Comparison of ENCODE assay signal across 30 cellular contexts in the genomic region with DNA sequence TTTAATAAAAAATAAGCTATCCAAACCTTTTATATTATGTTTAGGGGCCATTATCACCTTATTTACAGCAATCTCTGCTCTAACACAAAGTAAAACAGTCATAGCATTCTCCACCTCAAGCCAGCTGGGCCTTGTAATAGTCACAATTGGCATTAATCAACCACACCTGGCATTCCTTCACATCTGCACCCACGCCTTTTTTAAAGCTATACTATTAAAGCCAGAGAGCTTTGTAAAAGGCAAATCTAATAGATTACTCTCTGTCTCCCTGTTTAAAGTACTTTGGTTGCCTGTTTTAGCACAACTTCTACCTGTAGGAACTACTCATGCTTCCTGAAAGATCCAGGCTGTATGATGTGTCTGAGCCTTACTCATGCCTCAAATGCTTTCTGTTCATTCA.
"Had no signal": no experiment of that assay in that cellular context is flagged by ENCODE, and none has a peak within 500 bp of the region (broad histone marks: within the 10 kb centered on the region; RNA-seq: fewer than 3 reads in every experiment).

No MANE protein-coding gene starts in this region.

- H3K4me3 ChIP-seq: adrenal gland, body of pancreas, breast epithelium, MG63, SJCRH30, SK-N-MC had no signal

- H3K9me3 Mint-ChIP-seq: activated CD4-positive, alpha-beta T cell treated with anti-CD3 and anti-CD28 coated beads, Interleukin-2, amount 10 ng/mL, durations not matched to agents 24 days and 14 days; activated CD8-positive, alpha-beta T cell treated with anti-CD3 and anti-CD28 coated beads for 36 hours; activated T-cell treated with anti-CD3 and anti-CD28 coated beads, Interleukin-2, amount 50 U/mL, for 24 hours; activated T-helper 2 cell treated with anti-CD3 and anti-CD28 coated beads, Interferon-gamma antibody, Interleukin-2, Interleukin-4, amounts not matched to agents 10 μg/mL and 5 μg/mL and 100 μg/mL, durations not matched to agents 14 hours and 24 hours and 36 hours; T-helper 2 cell treated with Interferon-gamma antibody and Interleukin-4, amounts not matched to agents 5 μg/mL and 100 μg/mL, for 36 hours had no signal

- FAIRE-seq: astrocyte, TTC549 had no signal

- H3K27ac Mint-ChIP-seq: activated CD4-positive, alpha-beta T cell treated with anti-CD3 and anti-CD28 coated beads, Interleukin-2, amount 10 ng/mL, durations not matched to agents 24 days and 14 days; activated CD8-positive, alpha-beta T cell treated with anti-CD3 and anti-CD28 coated beads for 36 hours; activated naive CD4-positive, alpha-beta T cell treated with anti-CD3 and anti-CD28 coated beads for 36 hours; activated naive CD4-positive, alpha-beta T cell treated with anti-CD3 and anti-CD28 coated beads, Interleukin-2, amount 50 U/mL, for 72 hours; activated T-cell treated with anti-CD3 and anti-CD28 coated beads, Interleukin-2, amount 50 U/mL, for 24 hours; activated T-helper 2 cell treated with anti-CD3 and anti-CD28 coated beads, Interferon-gamma antibody, Interleukin-2, Interleukin-4, amounts not matched to agents 10 μg/mL and 5 μg/mL and 100 μg/mL, durations not matched to agents 14 hours and 24 hours and 36 hours; T-helper 2 cell treated with Interferon-gamma antibody and Interleukin-4, amounts not matched to agents 5 μg/mL and 100 μg/mL, for 36 hours had no signal

- H3K4me3 Mint-ChIP-seq: activated CD4-positive, alpha-beta T cell treated with anti-CD3 and anti-CD28 coated beads, Interleukin-2, amount 10 ng/mL, durations not matched to agents 24 days and 14 days; activated CD8-positive, alpha-beta T cell treated with anti-CD3 and anti-CD28 coated beads for 36 hours; activated naive CD4-positive, alpha-beta T cell treated with anti-CD3 and anti-CD28 coated beads for 36 hours; activated T-cell treated with anti-CD3 and anti-CD28 coated beads, Interleukin-2, amount 50 U/mL, for 24 hours; T-helper 2 cell treated with Interferon-gamma antibody and Interleukin-4, amounts not matched to agents 5 μg/mL and 100 μg/mL, for 36 hours had no signal

- H3K36me3 ChIP-seq: adrenal gland, breast epithelium, MG63, SJCRH30 had no signal

- H3K9me3 ChIP-seq: adrenal gland, body of pancreas, breast epithelium, MG63, SJCRH30 had no signal

- H3K27ac ChIP-seq: adrenal gland, body of pancreas, breast epithelium, SJCRH30, SK-N-MC had no signal

- DNase-seq: activated CD4-positive, alpha-beta T cell treated with anti-CD3 and anti-CD28 coated beads, Interleukin-2, amount 10 ng/mL, durations not matched to agents 24 days and 14 days; activated CD4-positive, alpha-beta T cell treated with anti-CD3 and anti-CD28 coated beads, Interleukin-2, amount 50 U/mL, for 4 hours; activated CD8-positive, alpha-beta T cell treated with anti-CD3 and anti-CD28 coated beads for 36 hours; activated gamma-delta T cell treated with Interleukin-2 at 50 U/mL for 16 hours; activated naive CD4-positive, alpha-beta T cell treated with anti-CD3 and anti-CD28 coated beads for 36 hours; activated T-cell treated with anti-CD3 and anti-CD28 coated beads, Interleukin-2, amount 50 U/mL, for 24 hours; adrenal gland; body of pancreas; central memory CD4-positive, alpha-beta T cell; Karpas-422; KBM-7; MG63; NCI-H1048; NCI-H1105 treated with DMSO at 0.1 percent for 48 hours; NCI-H1436; NCI-H1694; NCI-H1930; NCI-H2081 treated with DMSO at 0.1 percent for 48 hours; NCI-H345; NCI-H524 treated with DMSO at 0.1 percent for 48 hours; SHP77; SJCRH30 had no signal

- H3K27me3 Mint-ChIP-seq: activated CD4-positive, alpha-beta T cell treated with anti-CD3 and anti-CD28 coated beads, Interleukin-2, amount 10 ng/mL, durations not matched to agents 24 days and 14 days; activated CD8-positive, alpha-beta T cell treated with anti-CD3 and anti-CD28 coated beads for 36 hours; activated T-cell treated with anti-CD3 and anti-CD28 coated beads, Interleukin-2, amount 50 U/mL, for 24 hours had no signal

- H3K4me1 Mint-ChIP-seq: activated CD4-positive, alpha-beta T cell treated with anti-CD3 and anti-CD28 coated beads, Interleukin-2, amount 10 ng/mL, durations not matched to agents 24 days and 14 days had no signal

- H3K27me3 ChIP-seq: adrenal gland, body of pancreas, breast epithelium, MG63, SJCRH30 had no signal

- H3K4me1 ChIP-seq: body of pancreas, SJCRH30 had no signal

- ATAC-seq: activated CD8-positive, alpha-beta T cell treated with anti-CD3 and anti-CD28 coated beads for 36 hours; activated naive CD4-positive, alpha-beta T cell treated with anti-CD3 and anti-CD28 coated beads, Interleukin-2, amount 50 U/mL, for 72 hours; body of pancreas; Panc1 had no signal
